Comparison of ENCODE assay signal across 29 cellular contexts in genomic region chr7:10688544-10688943, GRCh38.
"Had no signal": no experiment of that assay in that cellular context is flagged by ENCODE, and none has a peak within 500 bp of the region (broad histone marks: within the 10 kb centered on the region; RNA-seq: fewer than 3 reads in every experiment).

No MANE protein-coding gene starts in this region.

- H3K27ac ChIP-seq: colonic mucosa, coronary artery, dorsolateral prefrontal cortex, epithelial cell of prostate, esophagus muscularis mucosa, esophagus squamous epithelium, foreskin keratinocyte, gastrocnemius medialis, gastroesophageal sphincter, heart left ventricle, heart right ventricle, hepatocyte had no signal

- H3K79me2 ChIP-seq: hepatocyte had no signal

- H3K4me1 ChIP-seq: colonic mucosa, esophagus muscularis mucosa, esophagus squamous epithelium, foreskin keratinocyte, gastrocnemius medialis, gastroesophageal sphincter, heart left ventricle, heart right ventricle had no signal

- H3K36me3 ChIP-seq: colonic mucosa, esophagus muscularis mucosa, esophagus squamous epithelium, gastrocnemius medialis, gastroesophageal sphincter, heart left ventricle, heart right ventricle had no signal

- FAIRE-seq: colon, endometrium, endothelial cell of umbilical vein, frontal cortex had no signal

- H3K4me2 ChIP-seq: hepatocyte had no signal

- DNase-seq: colonic mucosa; cortex of kidney; dermis blood vessel endothelial cell; dorsolateral prefrontal cortex; effector CD4-positive, alpha-beta T cell; effector CD8-positive, alpha-beta T cell; effector memory CD4-positive, alpha-beta T cell; effector memory CD8-positive, alpha-beta T cell; endodermal cell; erythroblast; esophagus squamous epithelium; foreskin fibroblast; foreskin keratinocyte; foreskin melanocyte; gastrocnemius medialis; glutamatergic neuron; head of caudate nucleus; heart left ventricle; heart right ventricle had no signal

- ATAC-seq: effector memory CD8-positive, alpha-beta T cell; esophagus mucosa; foreskin keratinocyte; gastrocnemius medialis; gastroesophageal sphincter; heart left ventricle; heart right ventricle had no signal

- H3K4me3 ChIP-seq: colonic mucosa, coronary artery, dorsolateral prefrontal cortex, esophagus muscularis mucosa, esophagus squamous epithelium, gastrocnemius medialis, gastroesophageal sphincter, heart left ventricle, heart right ventricle, hepatocyte had no signal

- H3K9me3 ChIP-seq: colonic mucosa, esophagus muscularis mucosa, esophagus squamous epithelium, gastrocnemius medialis had no signal

- H2AFZ ChIP-seq: hepatocyte had no signal

- H3K27me3 ChIP-seq: colonic mucosa, dorsolateral prefrontal cortex, esophagus muscularis mucosa, esophagus squamous epithelium, foreskin keratinocyte, gastrocnemius medialis, gastroesophageal sphincter, heart left ventricle, heart right ventricle, hepatocyte had no signal
